18 cellular contexts compared by ENCODE assay signal in the genomic region with DNA sequence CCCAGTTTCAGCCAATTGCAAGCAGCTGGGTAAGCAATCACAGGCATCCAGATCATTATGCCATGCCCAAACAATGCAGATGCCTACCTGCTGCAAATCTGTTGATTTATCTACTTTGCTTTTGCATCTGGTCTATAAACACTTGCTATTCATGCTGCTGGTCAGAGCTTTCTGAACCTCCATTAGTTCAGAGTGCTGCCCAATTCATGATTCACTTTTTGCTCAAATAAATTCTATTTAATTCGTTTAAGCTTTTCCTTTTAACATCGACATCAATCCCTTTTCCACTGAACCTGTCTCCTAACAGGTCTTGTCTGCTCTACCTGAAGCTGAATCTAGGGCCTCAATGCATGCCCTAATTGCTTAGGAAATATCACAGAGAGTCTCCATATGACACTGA.
DNase-seq lines count a peak whose midpoint lies in the region; ATAC-seq and TF ChIP-seq lines count a peak whose summit lies in the region.
"Had no signal": no experiment of that assay in that cellular context is flagged by ENCODE, and none has a peak within 500 bp of the region (broad histone marks: within the 10 kb centered on the region; RNA-seq: fewer than 3 reads in every experiment).

No MANE protein-coding gene starts in this region.

- H3K9ac ChIP-seq in trophoblast cell (ENCODE audit: low read length) = no peak overlapping the region

- H3K14ac ChIP-seq in trophoblast cell (ENCODE audit: low read length) = no peak overlapping the region

- ATAC-seq in HG02870 (IDR thresholded peaks at IDR 0.05; ENCODE audit: unreplicated experiment) = no peak
- ATAC-seq: GM12878, GM23338, HCT116 had no signal

- H2BK12ac ChIP-seq in trophoblast cell (ENCODE audit: low read length) = no peak overlapping the region

- TF ChIP-seq CTCF in HEK293 (tag by site-specific recombination; IDR thresholded peaks at IDR 0.05) (no peak), coronary artery (IDR thresholded peaks at IDR 0.05) (no peak)

- H3K4me2 ChIP-seq in trophoblast cell (ENCODE audit: low read length) = no peak overlapping the region
- H3K4me2 ChIP-seq: GM23338 had no signal

- 100% methylated on average over 2 of the region's 2 CpGs for WGBS in trophoblast cell (ENCODE audit: extremely low coverage, insufficient coverage, insufficient read length)

- H3K79me1 ChIP-seq in trophoblast cell (ENCODE audit: low read length) = no peaks in the 10 kb centered on the region

- H2AFZ ChIP-seq in trophoblast cell (ENCODE audit: insufficient read depth, low read length, poor library complexity) = no peak overlapping the region
- H2AFZ ChIP-seq: GM23338 had no signal

- H3K4me1 ChIP-seq in HEK293 (ENCODE audit: control insufficient read depth, insufficient read depth, low read length) (no peaks in the 10 kb centered on the region), trophoblast cell (ENCODE audit: control insufficient read depth in 1 of 2, insufficient read depth in 2 of 2, low read length in 2 of 2) (no peaks in the 10 kb centered on the region)
- H3K4me1 ChIP-seq: Caco-2 had no signal

- no peaks in the 10 kb centered on the region for H3K9me3 ChIP-seq in HEK293 (ENCODE audit: control insufficient read depth, insufficient read depth, low read depth, low read length)
- H3K9me3 ChIP-seq in trophoblast cell (ENCODE audit: insufficient read depth, low read depth, low read length) = no peaks in the 10 kb centered on the region
- H3K9me3 ChIP-seq: Caco-2 had no signal

- H3K4ac ChIP-seq in trophoblast cell (ENCODE audit: low read depth, low read length) = no peak overlapping the region

- no peak overlapping the region for H4K12ac ChIP-seq in trophoblast cell (ENCODE audit: low read depth, low read length)

- H2BK120ac ChIP-seq in trophoblast cell (ENCODE audit: insufficient read depth, low read length, poor library complexity) = no peak overlapping the region

- H3K23ac ChIP-seq in trophoblast cell (ENCODE audit: low read length) = peak overlapping the region; percentile 33

- no peak overlapping the region for H4K91ac ChIP-seq in trophoblast cell (ENCODE audit: low read depth, low read length)

- H3K27me3 ChIP-seq in trophoblast cell (ENCODE audit: insufficient read depth, low read length) = no peaks in the 10 kb centered on the region

- no peaks in the 10 kb centered on the region for H3K36me3 ChIP-seq in HEK293 (ENCODE audit: control insufficient read depth in 2 of 2, insufficient read depth in 1 of 2, low read length in 2 of 2)
- no peaks in the 10 kb centered on the region for H3K36me3 ChIP-seq in trophoblast cell (ENCODE audit: control insufficient read depth in 1 of 2, insufficient read depth in 2 of 2, low read length in 2 of 2)

- POLR2A ChIA-PET in HEK293 (lab: Yijun Ruan, JAX) = no interaction called here

- H3K4me3 ChIP-seq in HEK293 (ENCODE audit: low read depth, low read length) (no peak overlapping the region), trophoblast cell (ENCODE audit: low read depth, low read length) (no peak overlapping the region), coronary artery (no peak overlapping the region)
- H3K4me3 ChIP-seq: GM12878, GM23338 had no signal

- H3K18ac ChIP-seq in trophoblast cell (ENCODE audit: low read length) = no peak overlapping the region

- H3K79me2 ChIP-seq in trophoblast cell (ENCODE audit: control insufficient read depth, insufficient read depth, low read length, poor library complexity) = no peaks in the 10 kb centered on the region

- DNase-seq in NCI-H2081 treated with DMSO at 0.1 percent for 48 hours (lab: John Stamatoyannopoulos, UW) = peak; percentile 54
- DNase-seq in SHP77 treated with DMSO at 0.1 percent for 48 hours (lab: John Stamatoyannopoulos, UW) = peak; percentile 12
- DNase-seq in trophoblast cell = no peak
- no peak for DNase-seq in coronary artery (ENCODE audit: low spot score)
- DNase-seq in NCI-H2227 (lab: John Stamatoyannopoulos, UW; ENCODE audit: unreplicated experiment) = no peak
- DNase-seq: C1 segment of cervical spinal cord; Caco-2; CD4-positive, alpha-beta memory T cell; DMS153; DND-41; GDM1; H9; HFFc6 had no signal

- H4K8ac ChIP-seq in trophoblast cell (ENCODE audit: low read depth, low read length) = no peak overlapping the region

- no peak overlapping the region for H3K27ac ChIP-seq in HEK293 (ENCODE audit: extremely low read depth, low read depth, low read length)
- no peak overlapping the region for H3K27ac ChIP-seq in trophoblast cell (ENCODE audit: low read depth, low read length)
- H3K27ac ChIP-seq in coronary artery = no peak overlapping the region

- no peak overlapping the region for H2BK5ac ChIP-seq in trophoblast cell (ENCODE audit: low read depth, low read length, poor library complexity)

- CTCF ChIA-PET in HEK293 (lab: Yijun Ruan, JAX) = no interaction called here

- H2AK5ac ChIP-seq in trophoblast cell (ENCODE audit: low read length) = no peak overlapping the region

TF ChIP-seq in HEK293, 187 proteins besides CTCF, POLR2A, EP300 and RAD21:
- peak; percentile 96 for TF ChIP-seq ZNF549 (tag by site-specific recombination; IDR thresholded peaks at IDR 0.05)
- TF ChIP-seq, protein P1, sequence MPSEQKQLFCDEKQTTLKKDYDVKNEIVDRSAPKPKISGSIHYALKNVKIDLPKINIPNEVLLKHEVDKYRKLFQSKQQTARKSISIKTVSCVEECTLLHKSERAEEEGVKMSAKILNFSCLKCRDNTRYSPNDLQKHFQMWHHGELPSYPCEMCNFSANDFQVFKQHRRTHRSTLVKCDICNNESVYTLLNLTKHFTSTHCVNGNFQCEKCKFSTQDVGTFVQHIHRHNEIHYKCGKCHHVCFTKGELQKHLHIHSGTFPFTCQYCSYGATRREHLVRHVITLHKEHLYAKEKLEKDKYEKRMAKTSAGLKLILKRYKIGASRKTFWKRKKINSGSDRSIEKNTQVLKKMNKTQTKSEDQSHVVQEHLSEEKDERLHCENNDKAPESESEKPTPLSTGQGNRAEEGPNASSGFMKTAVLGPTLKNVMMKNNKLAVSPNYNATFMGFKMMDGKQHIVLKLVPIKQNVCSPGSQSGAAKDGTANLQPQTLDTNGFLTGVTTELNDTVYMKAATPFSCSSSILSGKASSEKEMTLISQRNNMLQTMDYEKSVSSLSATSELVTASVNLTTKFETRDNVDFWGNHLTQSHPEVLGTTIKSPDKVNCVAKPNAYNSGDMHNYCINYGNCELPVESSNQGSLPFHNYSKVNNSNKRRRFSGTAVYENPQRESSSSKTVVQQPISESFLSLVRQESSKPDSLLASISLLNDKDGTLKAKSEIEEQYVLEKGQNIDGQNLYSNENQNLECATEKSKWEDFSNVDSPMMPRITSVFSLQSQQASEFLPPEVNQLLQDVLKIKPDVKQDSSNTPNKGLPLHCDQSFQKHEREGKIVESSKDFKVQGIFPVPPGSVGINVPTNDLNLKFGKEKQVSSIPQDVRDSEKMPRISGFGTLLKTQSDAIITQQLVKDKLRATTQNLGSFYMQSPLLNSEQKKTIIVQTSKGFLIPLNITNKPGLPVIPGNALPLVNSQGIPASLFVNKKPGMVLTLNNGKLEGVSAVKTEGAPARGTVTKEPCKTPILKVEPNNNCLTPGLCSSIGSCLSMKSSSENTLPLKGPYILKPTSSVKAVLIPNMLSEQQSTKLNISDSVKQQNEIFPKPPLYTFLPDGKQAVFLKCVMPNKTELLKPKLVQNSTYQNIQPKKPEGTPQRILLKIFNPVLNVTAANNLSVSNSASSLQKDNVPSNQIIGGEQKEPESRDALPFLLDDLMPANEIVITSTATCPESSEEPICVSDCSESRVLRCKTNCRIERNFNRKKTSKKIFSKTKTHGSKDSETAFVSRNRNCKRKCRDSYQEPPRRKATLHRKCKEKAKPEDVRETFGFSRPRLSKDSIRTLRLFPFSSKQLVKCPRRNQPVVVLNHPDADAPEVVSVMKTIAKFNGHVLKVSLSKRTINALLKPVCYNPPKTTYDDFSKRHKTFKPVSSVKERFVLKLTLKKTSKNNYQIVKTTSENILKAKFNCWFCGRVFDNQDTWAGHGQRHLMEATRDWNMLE (tag by site-specific recombination; conservative IDR thresholded peaks at IDR 0.05; ENCODE audit: low read depth) = no peak

Comparison
In these comparisons a context has a peak if more than half of its experiments do, and no peak if none do; other contexts are left out.
1. DNase-seq: peak in NCI-H2081 treated with DMSO at 0.1 percent for 48 hours (single experiment) and SHP77 treated with DMSO at 0.1 percent for 48 hours (single experiment); none in trophoblast cell (0 of 2), coronary artery (single experiment) and NCI-H2227 (single experiment).